ENCODE assay signal across 30 cellular contexts in the genomic region with DNA sequence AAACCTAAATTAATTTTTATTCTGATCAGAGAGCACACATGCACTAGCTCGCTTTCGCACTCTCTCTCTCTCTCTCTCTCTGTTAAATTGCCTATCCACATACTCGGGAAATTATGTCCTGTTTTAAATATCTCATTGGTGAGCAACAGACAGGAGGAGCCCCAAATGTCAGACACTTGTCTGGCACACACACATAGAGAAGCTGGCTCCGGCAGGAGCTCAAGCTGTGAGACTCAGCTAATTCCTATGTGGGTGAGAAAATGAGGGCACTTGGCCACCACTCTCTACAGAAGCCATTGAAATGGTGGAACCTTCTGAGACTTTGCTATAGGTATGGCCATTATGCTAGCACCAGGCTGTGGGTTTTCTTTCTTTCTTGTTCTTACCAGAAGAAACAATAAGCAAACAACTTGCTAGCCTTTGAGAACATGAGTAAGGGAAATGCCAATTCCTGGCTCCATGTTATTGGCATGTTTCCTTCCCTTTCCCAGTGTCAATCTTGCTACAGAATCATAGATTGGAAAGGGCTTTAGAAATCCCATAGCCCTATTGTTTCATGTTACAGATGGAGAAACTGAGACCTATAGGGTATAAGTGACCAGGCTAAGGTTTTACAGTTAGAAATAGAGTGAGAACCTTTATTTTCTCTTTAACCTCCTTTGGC. TPM values are rescaled to one million over a fixed set of nuclear protein-coding genes. Genes with fewer than 3 reads are reported as not detected.
DNase-seq lines count a peak whose midpoint lies in the region; ATAC-seq and TF ChIP-seq lines count a peak whose summit lies in the region.
"Had no signal": no experiment of that assay in that cellular context is flagged by ENCODE, and none has a peak within 500 bp of the region (broad histone marks: within the 10 kb centered on the region; RNA-seq: fewer than 3 reads in every experiment).

No MANE protein-coding gene starts in this region.

- no peaks in the 10 kb centered on the region for H3K27me3 ChIP-seq in psoas muscle (ENCODE audit: insufficient read depth in 3 of 3, low read length in 2 of 3)
- H3K27me3 ChIP-seq: SJSA1 had no signal

- peak overlapping the region; percentile 92 for H3K27ac ChIP-seq in psoas muscle
- H3K27ac ChIP-seq: coronary artery, SJSA1, thoracic aorta had no signal

- no peak overlapping the region for H3K4me3 ChIP-seq in AG10803 (ENCODE audit: low read length)
- H3K4me3 ChIP-seq in psoas muscle, result peak overlapping the region; percentile 50
- H3K4me3 ChIP-seq: coronary artery, SJSA1, thoracic aorta had no signal

- ATAC-seq in psoas muscle (peak; percentile 84 to 87 (median 84)), GM19397 (IDR thresholded peaks at IDR 0.05; ENCODE audit: unreplicated experiment) (no peak)
- ATAC-seq: effector memory CD8-positive, alpha-beta T cell; stimulated activated naive CD8-positive, alpha-beta T cell treated with anti-CD3 and anti-CD28 coated beads, Interleukin-15, Interleukin-2, amounts not matched to agents 100 U/mL and 50 U/mL, for 24 hours had no signal

- H3K36me3 ChIP-seq in psoas muscle (ENCODE audit: insufficient read depth in 1 of 2, low read depth in 1 of 2), result no peaks in the 10 kb centered on the region
- H3K36me3 ChIP-seq: SJSA1, thoracic aorta had no signal

- intact Hi-C loops in psoas muscle (cut with DNase I), result loop anchor here in 1 of 2 donors (10.0 kb wide), 1 partner anchor 1288 kb away; no protein-coding TSS in a partner anchor

- no peak for TF ChIP-seq CTCF in AG10803 (conservative IDR thresholded peaks at IDR 0.05; ENCODE audit: low read length)
- TF ChIP-seq CTCF in psoas muscle (IDR thresholded peaks at IDR 0.05), result no peak

- DNase-seq in AG10803 (ENCODE audit: low read depth) (peak; percentile 43), NCI-H446 treated with DMSO at 0.1 percent for 48 hours (lab: John Stamatoyannopoulos, UW) (peak; percentile 91), dermis blood vessel endothelial cell (peak; percentile 20), psoas muscle (peak in 1 of 2 donors; percentile 65), ureter (ENCODE audit: low spot score) (no peak)
- no peak for DNase-seq in activated effector memory CD4-positive, alpha-beta T cell treated with anti-CD3 and anti-CD28 coated beads, Interleukin-2, amount 50 U/mL, for 16 hours
- no peak for DNase-seq in stimulated activated CD4-positive, alpha-beta T cell treated with anti-CD3 and anti-CD28 coated beads, Interleukin-15, amount 100 ng/mL, for 24 hours
- DNase-seq: ACHN; activated CD4-positive, alpha-beta T cell treated with anti-CD3 and anti-CD28 coated beads, Interleukin-2, amount 10 ng/mL, durations not matched to agents 24 days and 14 days; activated CD8-positive, alpha-beta memory T cell treated with anti-CD3 and anti-CD28 coated beads for 24 hours; activated naive CD8-positive, alpha-beta T cell treated with anti-CD3 and anti-CD28 coated beads for 36 hours; activated T-cell treated with anti-CD3 and anti-CD28 coated beads for 4 hours; CD8-positive, alpha-beta memory T cell; DMS 273 treated with DMSO at 0.1 percent for 48 hours; effector memory CD8-positive, alpha-beta T cell; erythroblast; HFFc6; midbrain; MV-4-11; naive thymus-derived CD8-positive, alpha-beta T cell; NCI-H1436; RPMI8226; small intestine; stimulated activated CD4-positive, alpha-beta T cell treated with anti-CD3 and anti-CD28 coated beads, Interleukin-1b, Interleukin-23, amount 100 ng/mL, for 48 hours; stimulated activated naive CD8-positive, alpha-beta T cell treated with anti-CD3 and anti-CD28 coated beads, Interleukin-15, Interleukin-2, amounts not matched to agents 100 U/mL and 50 U/mL, for 24 hours; T1000 had no signal

- no peaks in the 10 kb centered on the region for H3K9me3 ChIP-seq in psoas muscle
- H3K9me3 ChIP-seq: SJSA1, thoracic aorta had no signal

- 33 to 60% (median 38%) methylated on average over 4 of the region's 4 CpGs for WGBS in psoas muscle, 3 donors

- H3K4me1 ChIP-seq in psoas muscle, result peaks cover 33% of the 10 kb centered on the region

RNA-seq across cellular contexts. Expression of gene RFX3, which starts 9.0 kb away (rescaled TPM):
- total RNA-seq in dermis blood vessel endothelial cell, result 11.4 and 12.8 TPM in 2 replicates
- 1 to 10 TPM; 2.8 to 5.7 (median 5.3) TPM for total RNA-seq in psoas muscle
- polyA plus RNA-seq in psoas muscle, result 1 to 10 TPM in 1 of 3 donors, under 1 TPM in 2; 0.38 to 1.3 (median 0.84) TPM
- 19.2 TPM for total RNA-seq in ureter

Comparison
In these comparisons a context has a peak if more than half of its experiments do, and no peak if none do; other contexts are left out.
1. DNase-seq: peak in AG10803 (single experiment), NCI-H446 treated with DMSO at 0.1 percent for 48 hours (single experiment) and dermis blood vessel endothelial cell (single experiment); none in activated effector memory CD4-positive, alpha-beta T cell treated with anti-CD3 and anti-CD28 coated beads, Interleukin-2, amount 50 U/mL, for 16 hours (single experiment), stimulated activated CD4-positive, alpha-beta T cell treated with anti-CD3 and anti-CD28 coated beads, Interleukin-15, amount 100 ng/mL, for 24 hours (single experiment) and ureter (single experiment).